ENCODE assay signal across 1 cellular context in genomic region chr10:93417264-93417663, GRCh38.
TF ChIP-seq lines count a peak whose summit lies in the region.

No MANE protein-coding gene starts in this region.

TF ChIP-seq in HCT116, 20 proteins besides CTCF, POLR2A, EP300 and RAD21 (continued from another document):
- TF ChIP-seq REST (IDR thresholded peaks at IDR 0.05; ENCODE audit: low read depth) (no peak; the same call in 1 of the 2 replicates), YY1 (IDR thresholded peaks at IDR 0.05; ENCODE audit: extremely low read depth, insufficient replicate concordance, low read depth, low read length) (no peak), POLR2AphosphoS5 (IDR thresholded peaks at IDR 0.05; ENCODE audit: low read depth, low read length) (no peak), EGR1 (IDR thresholded peaks at IDR 0.05; ENCODE audit: low read depth) (no peak)
